ENCODE assay signal across 1 cellular context in genomic region chr10:21525367-21526183, GRCh38.
TF ChIP-seq lines count a peak whose summit lies in the region.

SKIDA1 (minus strand) TSS chr10:21525682; CDS start chr10:21517822, 7,860 bp downstream.

TF ChIP-seq in GM12878, 131 proteins besides CTCF, POLR2A, EP300 and RAD21 (continued from another document):
- 0 out of 2 replicates have a peak, but pooled peaks have one; percentile 31 for TF ChIP-seq ZNF592 (IDR thresholded peaks at IDR 0.05)
- TF ChIP-seq NKRF (conservative IDR thresholded peaks at IDR 0.05): 0 out of 2 replicates have a peak, but pooled peaks have one; percentile 24
- TF ChIP-seq LARP7 (IDR thresholded peaks at IDR 0.05): peak; percentile 44
- TF ChIP-seq PAX8 (IDR thresholded peaks at IDR 0.05): no peak
- no peak for TF ChIP-seq PML (IDR thresholded peaks at IDR 0.05; ENCODE audit: low read length)
- TF ChIP-seq JUND (IDR thresholded peaks at IDR 0.05; ENCODE audit: low read depth, low read length): no peak
- no peak for TF ChIP-seq CBX5 (IDR thresholded peaks at IDR 0.05; ENCODE audit: low read depth)
